ENCODE assay signal across 1 cellular context in the genomic region with DNA sequence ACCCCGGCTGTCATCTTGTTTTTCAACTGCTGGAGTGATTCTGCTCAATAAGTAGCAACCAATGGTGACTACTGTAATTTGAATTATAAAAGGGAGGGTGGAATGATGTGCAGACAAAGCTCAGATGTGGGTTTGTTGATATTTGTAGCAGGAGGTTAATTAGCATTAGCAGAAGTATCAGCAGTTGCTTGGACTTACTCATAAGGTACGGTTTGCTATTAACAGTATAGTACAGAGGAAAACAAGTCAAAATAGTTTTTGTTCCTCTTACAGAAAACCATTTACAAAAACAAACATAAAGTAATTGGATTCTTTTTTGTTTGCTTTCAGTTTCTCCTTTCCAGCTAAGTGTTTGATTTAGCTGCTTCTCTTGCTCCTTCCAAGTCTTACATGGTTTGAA.
TF ChIP-seq lines count a peak whose summit lies in the region.

No MANE protein-coding gene starts in this region.

TF ChIP-seq in GM12878, 131 proteins besides CTCF, POLR2A, EP300 and RAD21 (continued from another document):
- TF ChIP-seq ZNF687 (IDR thresholded peaks at IDR 0.05) (no peak), CBFB (IDR thresholded peaks at IDR 0.05; ENCODE audit: low read depth) (no peak), PAX5 (IDR thresholded peaks at IDR 0.05; ENCODE audit: borderline replicate concordance, low read depth, low read length) (no peak), RELB (IDR thresholded peaks at IDR 0.05; ENCODE audit: low read depth) (no peak), GATAD2B (conservative IDR thresholded peaks at IDR 0.05; ENCODE audit: low read depth) (no peak), NFXL1 (IDR thresholded peaks at IDR 0.05; ENCODE audit: borderline replicate concordance) (no peak), ATF7 (IDR thresholded peaks at IDR 0.05; ENCODE audit: low read depth) (0 out of 2 replicates have a peak, but pooled peaks have one; percentile 32), POLR2AphosphoS2 (IDR thresholded peaks at IDR 0.05; ENCODE audit: low read depth, low read length) (no peak), FOXK2 (IDR thresholded peaks at IDR 0.05) (no peak), SP1 (IDR thresholded peaks at IDR 0.05; ENCODE audit: low read depth, low read length) (no peak), IKZF2 (IDR thresholded peaks at IDR 0.05) (peak in 1 of 2 experiments; percentile 20; a peak in 1 of 4 replicates)
TF ChIP-seq in GM12878: peak in this region for 4.
